ENCODE assay signal across 31 cellular contexts in genomic region chr1:58316141-58316540, GRCh38.
"Had no signal": no experiment of that assay in that cellular context is flagged by ENCODE, and none has a peak within 500 bp of the region (broad histone marks: within the 10 kb centered on the region; RNA-seq: fewer than 3 reads in every experiment).

No MANE protein-coding gene starts in this region.

- H3K36me3 ChIP-seq: MG63, SJCRH30 had no signal

- H3K27ac ChIP-seq: KMS-11, PC-9, RWPE1, SJCRH30, SK-N-MC had no signal

- H3K4me3 ChIP-seq: MG63, PC-9, SJCRH30, SK-N-MC had no signal

- FAIRE-seq: RCC 7860 had no signal

- H3K9me3 ChIP-seq: MG63, SJCRH30 had no signal

- H3K4me2 ChIP-seq: KMS-11, PC-9 had no signal

- H3K9ac ChIP-seq: KMS-11 had no signal

- H3K27me3 ChIP-seq: MG63, SJCRH30 had no signal

- H3K4me1 ChIP-seq: SJCRH30 had no signal

- ATAC-seq: Panc1, Right ventricle myocardium inferior, SK-N-SH treated with all-trans-retinoic acid at 6 μM for 48 hours, T-cell had no signal

- DNase-seq: Karpas-422, MG63, NCI-H1048, NCI-H1092 treated with DMSO at 0.1 percent for 48 hours, NCI-H1105 treated with DMSO at 0.1 percent for 48 hours, NCI-H1417, NCI-H1436, NCI-H146, NCI-H1694, NCI-H187, NCI-H2029, NCI-H2081 treated with DMSO at 0.1 percent for 48 hours, NCI-H2107, NCI-H2171, NCI-H226, NCI-H446, NCI-H510A treated with DMSO at 0.1 percent for 48 hours, NCI-H524 treated with DMSO at 0.1 percent for 48 hours, NCI-H774, PC-9, SHP77, SIG-M5, SJCRH30, T-cell had no signal

- H2AFZ ChIP-seq: PC-9 had no signal
